ENCODE assay signal across 11 cellular contexts in genomic region chr4:38322709-38323108, GRCh38.
DNase-seq lines count a peak whose midpoint lies in the region; ATAC-seq, FAIRE-seq and TF ChIP-seq lines count a peak whose summit lies in the region.
"Had no signal": no experiment of that assay in that cellular context is flagged by ENCODE, and none has a peak within 500 bp of the region (broad histone marks: within the 10 kb centered on the region; RNA-seq: fewer than 3 reads in every experiment).

No MANE protein-coding gene starts in this region.

- DNase-seq in AG08396 (ENCODE audit: low spot score) (peak; percentile 86), HFFc6 (peak; percentile 69), astrocyte of the hippocampus (ENCODE audit: low read depth, low spot score) (peak; percentile 82), iris pigment epithelial cell (ENCODE audit: low read depth) (peak; percentile 63), small intestine (no peak), NOMO-1 treated with DMSO at 0.1 percent for 48 hours (lab: John Stamatoyannopoulos, UW; ENCODE audit: unreplicated experiment) (no peak)
- DNase-seq in stimulated activated naive CD8-positive, alpha-beta T cell treated with anti-CD3 and anti-CD28 coated beads, Interleukin-15, Interleukin-2, amounts not matched to agents 100 U/mL and 50 U/mL, for 24 hours = no peak
- DNase-seq: activated T-cell treated with anti-CD3 and anti-CD28 coated beads, Interleukin-2, amount 50 U/mL, for 4 hours; CD8-positive, alpha-beta memory T cell had no signal

- no peaks in the 10 kb centered on the region for H3K27me3 ChIP-seq in small intestine (ENCODE audit: control insufficient read depth in 2 of 2, insufficient read depth in 2 of 2, low read length in 2 of 2)
- H3K27me3 ChIP-seq: neutrophil had no signal

- H3K27me3 Mint-ChIP-seq in HFFc6 (ENCODE audit: insufficient read depth) = peaks cover 3% of the 10 kb centered on the region
- H3K27me3 Mint-ChIP-seq: CD8-positive, alpha-beta memory T cell had no signal

- H3K9me3 ChIP-seq in small intestine (ENCODE audit: control insufficient read depth, low read depth) = no peaks in the 10 kb centered on the region
- H3K9me3 ChIP-seq: neutrophil had no signal

- peaks cover 2 to 11% of the 10 kb centered on the region in 2 donors for H3K4me1 ChIP-seq in small intestine (ENCODE audit: control insufficient read depth in 2 of 2, insufficient read depth in 1 of 2, low read depth in 1 of 2, low read length in 1 of 2)

- 18 to 46% (median 46%) methylated on average over 3 to 4 of the region's 4 CpGs for WGBS in small intestine, 3 donors

- H3K36me3 ChIP-seq in small intestine (ENCODE audit: control insufficient read depth in 2 of 2, insufficient read depth in 2 of 2, low read length in 2 of 2) = no peaks in the 10 kb centered on the region
- H3K36me3 ChIP-seq: neutrophil had no signal

- H3K27ac ChIP-seq in small intestine (ENCODE audit: low read depth in 1 of 2, low read length in 1 of 2) = peak overlapping the region in 1 of 2 donors; percentile 19
- H3K27ac ChIP-seq: neutrophil had no signal

- H3K4me3 Mint-ChIP-seq in HFFc6 = no peak overlapping the region
- H3K4me3 Mint-ChIP-seq: activated T-cell treated with anti-CD3 and anti-CD28 coated beads, Interleukin-2, amount 50 U/mL, for 4 hours; CD8-positive, alpha-beta memory T cell had no signal

- no peak for FAIRE-seq in small intestine (lab: Jason Lieb, UNC)

- peaks cover 31% of the 10 kb centered on the region for H3K4me1 Mint-ChIP-seq in HFFc6 (ENCODE audit: low read depth)

- H3K36me3 Mint-ChIP-seq in HFFc6 (ENCODE audit: low read depth) = 0 out of 2 replicates have a peak, but pooled peaks cover 6% of the 10 kb centered on the region
- H3K36me3 Mint-ChIP-seq: CD8-positive, alpha-beta memory T cell had no signal

- no peak for ATAC-seq in stimulated activated naive CD8-positive, alpha-beta T cell treated with anti-CD3 and anti-CD28 coated beads, Interleukin-15, Interleukin-2, amounts not matched to agents 100 U/mL and 50 U/mL, for 24 hours
- no peak for ATAC-seq in HG02981 (IDR thresholded peaks at IDR 0.05; ENCODE audit: unreplicated experiment)

- no peak overlapping the region for H3K27ac Mint-ChIP-seq in HFFc6
- H3K27ac Mint-ChIP-seq: CD8-positive, alpha-beta memory T cell had no signal

- no peak overlapping the region for H3K4me3 ChIP-seq in small intestine (ENCODE audit: low read depth in 1 of 2, low read length in 2 of 2)

- no peak for TF ChIP-seq CTCF in HFFc6 (IDR thresholded peaks at IDR 0.05)

- peaks cover 13% of the 10 kb centered on the region for H3K9me3 Mint-ChIP-seq in HFFc6
- H3K9me3 Mint-ChIP-seq: activated T-cell treated with anti-CD3 and anti-CD28 coated beads, Interleukin-2, amount 50 U/mL, for 4 hours; CD8-positive, alpha-beta memory T cell had no signal

Comparison
In these comparisons a context has a peak if more than half of its experiments do, and no peak if none do; other contexts are left out.
1. DNase-seq: peak in AG08396 (single experiment), HFFc6 (single experiment), astrocyte of the hippocampus (single experiment) and iris pigment epithelial cell (single experiment); none in small intestine (single experiment), stimulated activated naive CD8-positive, alpha-beta T cell treated with anti-CD3 and anti-CD28 coated beads, Interleukin-15, Interleukin-2, amounts not matched to agents 100 U/mL and 50 U/mL, for 24 hours (single experiment) and NOMO-1 treated with DMSO at 0.1 percent for 48 hours (single experiment).